9 cellular contexts compared by ENCODE assay signal in the genomic region with DNA sequence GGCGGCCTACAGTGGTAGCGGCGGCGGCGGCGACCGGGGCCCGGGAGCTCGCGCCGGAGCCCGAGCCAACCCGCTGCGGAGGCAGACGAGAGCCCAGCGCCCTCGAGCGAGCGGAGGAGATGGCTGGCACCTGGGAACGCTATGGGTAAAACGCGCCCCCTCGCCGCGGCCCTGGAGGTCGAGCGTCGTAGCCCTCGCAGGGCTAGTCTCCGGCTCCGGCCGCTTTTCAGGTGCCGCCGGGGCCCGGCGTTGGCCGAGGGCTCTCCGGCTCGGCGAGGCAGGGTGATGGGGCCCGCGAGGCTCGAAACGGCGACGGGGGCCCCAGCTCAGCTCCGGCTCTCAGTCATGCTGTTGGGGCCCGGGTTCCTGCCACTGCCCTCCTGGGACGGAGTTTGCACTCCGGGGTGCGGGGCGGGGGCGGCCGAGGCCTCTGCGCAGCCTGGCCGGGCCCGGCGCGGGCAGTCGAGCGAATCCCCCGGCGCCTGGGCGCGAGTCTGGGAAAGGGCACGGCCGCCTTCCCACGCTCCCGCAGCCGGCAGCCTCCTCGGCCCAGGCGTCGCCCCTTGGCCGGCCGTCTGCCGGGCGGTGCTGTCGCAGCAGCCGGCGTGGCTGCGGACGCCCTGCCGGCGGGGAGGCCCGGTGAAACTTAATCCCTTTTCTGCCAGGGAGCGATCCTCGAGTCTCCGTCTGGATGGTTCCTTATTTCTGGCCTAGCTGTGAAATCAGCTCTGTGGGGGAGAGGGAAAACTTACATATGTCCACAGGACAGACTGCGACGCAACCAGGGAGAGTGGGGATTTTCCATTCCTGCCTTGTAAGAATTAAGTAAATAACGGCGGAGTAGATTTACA. TPM values are rescaled to one million over a fixed set of nuclear protein-coding genes. Genes with fewer than 3 reads are reported as not detected.
DNase-seq lines count a peak whose midpoint lies in the region; ATAC-seq and TF ChIP-seq lines count a peak whose summit lies in the region.
"Had no signal": no experiment of that assay in that cellular context is flagged by ENCODE, and none has a peak within 500 bp of the region (broad histone marks: within the 10 kb centered on the region; RNA-seq: fewer than 3 reads in every experiment).

No MANE protein-coding gene starts in this region.

- peaks cover 0 to 1% of the 10 kb centered on the region in 2 donors for H3K36me3 Mint-ChIP-seq in CD4-positive, alpha-beta memory T cell
- no peaks in the 10 kb centered on the region for H3K36me3 Mint-ChIP-seq in activated CD4-positive, alpha-beta memory T cell treated with anti-CD3 and anti-CD28 coated beads for 36 hours
- no peaks in the 10 kb centered on the region for H3K36me3 Mint-ChIP-seq in memory B cell

- no peaks in the 10 kb centered on the region for H3K9me2 ChIP-seq in Loucy (replicated peaks; ENCODE audit: low read depth, low read length)

- peak in 4 of 5 donors; percentile 20 to 48 (median 43) for DNase-seq in CD4-positive, alpha-beta memory T cell
- DNase-seq in activated CD4-positive, alpha-beta memory T cell treated with anti-CD3 and anti-CD28 coated beads for 36 hours, result peak; percentile 38
- DNase-seq in effector CD8-positive, alpha-beta T cell (lab: John Stamatoyannopoulos, UW), result peak; percentile 8
- DNase-seq in memory B cell (ENCODE audit: low spot score in 2 of 2), result peak; percentile 23 to 24
- DNase-seq in stimulated activated CD8-positive, alpha-beta memory T cell treated with anti-CD3 and anti-CD28 coated beads, Interleukin-4, amount 100 ng/mL, for 24 hours (ENCODE audit: low read depth), result peak; percentile 9

- peak overlapping the region; percentile 75 to 95 (median 90) for H3K4me3 Mint-ChIP-seq in CD4-positive, alpha-beta memory T cell
- H3K4me3 Mint-ChIP-seq in activated CD4-positive, alpha-beta memory T cell treated with anti-CD3 and anti-CD28 coated beads for 36 hours, result peak overlapping the region; percentile 74
- H3K4me3 Mint-ChIP-seq in memory B cell, result peak overlapping the region; percentile 83

- peak overlapping the region; percentile 57 for H3K4me2 ChIP-seq in Loucy (ENCODE audit: low read depth, low read length, poor library complexity, severe bottlenecking)

- H3K27me3 ChIP-seq in CD4-positive, alpha-beta memory T cell (ENCODE audit: insufficient read depth, low read length), result no peaks in the 10 kb centered on the region
- no peaks in the 10 kb centered on the region for H3K27me3 ChIP-seq in Loucy (ENCODE audit: insufficient read depth, low read length, poor library complexity, severe bottlenecking)

- no peak for TF ChIP-seq CTCF in Loucy (conservative IDR thresholded peaks at IDR 0.05; ENCODE audit: low read length)

- peak; percentile 73 for ATAC-seq in GM21528 (IDR thresholded peaks at IDR 0.05; ENCODE audit: low FRiP score, unreplicated experiment)
- peak; percentile 74 for ATAC-seq in memory B cell (ENCODE audit: low read depth)
- ATAC-seq in HG03378 (IDR thresholded peaks at IDR 0.05; ENCODE audit: unreplicated experiment), result no peak

- POLR2A ChIA-PET in CD4-positive, alpha-beta memory T cell (lab: Charles Lee; ENCODE audit: partially characterized antibody), result interaction anchor here (0.9 to 1.9 kb wide), 10 partner anchors 11 to 265 kb away, joined by 3 to 13 read pairs (median 4); partner anchors contain the start of gene ATG4A
- POLR2A ChIA-PET in activated CD4-positive, alpha-beta memory T cell treated with anti-CD3 and anti-CD28 coated beads for 36 hours (lab: Charles Lee), result interaction anchor here (1.2 to 2.2 kb wide), 3 partner anchors 153 to 265 kb away, joined by 7 to 9 read pairs (median 9); partner anchors contain the start of genes ATG4A, PRPS1 and PSMD10

- peaks cover 26 to 60% (median 35%) of the 10 kb centered on the region in 4 donors for H3K4me1 Mint-ChIP-seq in CD4-positive, alpha-beta memory T cell
- peaks cover 43% of the 10 kb centered on the region for H3K4me1 Mint-ChIP-seq in activated CD4-positive, alpha-beta memory T cell treated with anti-CD3 and anti-CD28 coated beads for 36 hours (ENCODE audit: low read depth)
- peaks cover 14% of the 10 kb centered on the region for H3K4me1 Mint-ChIP-seq in memory B cell

- H3K4me3 ChIP-seq in CD4-positive, alpha-beta memory T cell (ENCODE audit: low read length in 2 of 2), result peak overlapping the region in 1 of 2 donors; percentile 49
- H3K4me3 ChIP-seq in Loucy (ENCODE audit: low read length, poor library complexity, severe bottlenecking), result peak overlapping the region; percentile 75

- H2AFZ ChIP-seq in Loucy (ENCODE audit: low read length), result peak overlapping the region; percentile 85; the same call in 1 of the 2 replicates

- peak overlapping the region; percentile 52 for H3K27ac ChIP-seq in CD4-positive, alpha-beta memory T cell (ENCODE audit: low read depth, low read length)

- H3K36me3 ChIP-seq in CD4-positive, alpha-beta memory T cell (ENCODE audit: insufficient read depth, low read length), result no peaks in the 10 kb centered on the region
- no peaks in the 10 kb centered on the region for H3K36me3 ChIP-seq in Loucy (ENCODE audit: insufficient read depth, low read length)

- H3K9me3 ChIP-seq in CD4-positive, alpha-beta memory T cell (ENCODE audit: control insufficient read depth in 1 of 2, low read length in 2 of 2), result no peaks in the 10 kb centered on the region
- H3K9me3 ChIP-seq in Loucy (ENCODE audit: insufficient read depth, low read depth, low read length), result no peaks in the 10 kb centered on the region

- H3K79me2 ChIP-seq in Loucy (ENCODE audit: insufficient read depth, low read length), result no peaks in the 10 kb centered on the region

- H3F3A ChIP-seq in Loucy (ENCODE audit: low read depth), result no peaks in the 10 kb centered on the region

- CTCF ChIA-PET in CD4-positive, alpha-beta memory T cell (lab: Charles Lee; ENCODE audit: partially characterized antibody), result interaction anchor here (1.0 to 1.3 kb wide), 4 partner anchors 50 to 827 kb away, joined by 3 to 6 read pairs (median 4); no protein-coding TSS in a partner anchor
- CTCF ChIA-PET in activated CD4-positive, alpha-beta memory T cell treated with anti-CD3 and anti-CD28 coated beads for 36 hours (lab: Charles Lee), result interaction anchor here (1.0 kb wide), 1 partner anchor 153 kb away, joined by 3 read pairs; no protein-coding TSS in a partner anchor

- no peak overlapping the region for H3K9ac ChIP-seq in Loucy (ENCODE audit: low read depth, low read length, poor library complexity, severe bottlenecking)

- peak overlapping the region; percentile 68 to 93 (median 84) for H3K27ac Mint-ChIP-seq in CD4-positive, alpha-beta memory T cell
- peak overlapping the region; percentile 71 for H3K27ac Mint-ChIP-seq in activated CD4-positive, alpha-beta memory T cell treated with anti-CD3 and anti-CD28 coated beads for 36 hours
- no peak overlapping the region for H3K27ac Mint-ChIP-seq in memory B cell

- H3K9me3 Mint-ChIP-seq in CD4-positive, alpha-beta memory T cell, result no peaks in the 10 kb centered on the region
- H3K9me3 Mint-ChIP-seq in activated CD4-positive, alpha-beta memory T cell treated with anti-CD3 and anti-CD28 coated beads for 36 hours, result no peaks in the 10 kb centered on the region
- H3K9me3 Mint-ChIP-seq in memory B cell, result no peaks in the 10 kb centered on the region

- intact Hi-C loops in CD4-positive, alpha-beta memory T cell (cut with micrococcal nuclease), result loop anchor here (5.0 kb wide), 2 partner anchors 49 to 109 kb away; partner anchors contain the start of genes NCBP2L and TSC22D3
- intact Hi-C loops in activated CD4-positive, alpha-beta memory T cell treated with anti-CD3 and anti-CD28 coated beads for 36 hours (cut with micrococcal nuclease), result loop anchor here (1.0 to 5.0 kb wide), 6 partner anchors 19 to 198 kb away; partner anchors contain the start of genes NCBP2L, PRPS1 and TSC22D3

- H3K27me3 Mint-ChIP-seq in CD4-positive, alpha-beta memory T cell, result peaks cover 0 to 1% of the 10 kb centered on the region in 2 donors
- H3K27me3 Mint-ChIP-seq in activated CD4-positive, alpha-beta memory T cell treated with anti-CD3 and anti-CD28 coated beads for 36 hours, result no peaks in the 10 kb centered on the region
- peaks cover 4% of the 10 kb centered on the region for H3K27me3 Mint-ChIP-seq in memory B cell

- peaks cover 19% of the 10 kb centered on the region for H3K4me1 ChIP-seq in CD4-positive, alpha-beta memory T cell (ENCODE audit: insufficient read depth, low read length)
- H3K4me1 ChIP-seq in Loucy (ENCODE audit: insufficient read depth, low read length, poor library complexity, severe bottlenecking), result peaks cover 12% of the 10 kb centered on the region

- H4K20me1 ChIP-seq in Loucy (ENCODE audit: insufficient read depth, low read length, poor library complexity, severe bottlenecking), result no peaks in the 10 kb centered on the region

RNA-seq across cellular contexts. Expression of gene MID2, which starts 0.8 kb away (rescaled TPM):
- total RNA-seq in CD4-positive, alpha-beta memory T cell, result 10 to 100 TPM; 18.6 to 20.0 TPM
- polyA plus RNA-seq in CD4-positive, alpha-beta memory T cell, result 10 to 100 TPM in 1 of 2 donors, 1 to 10 TPM in 1; 8.8 to 11.4 TPM
- total RNA-seq in activated CD4-positive, alpha-beta memory T cell treated with anti-CD3 and anti-CD28 coated beads for 36 hours, result 1 to 10 TPM; 9.0 to 9.7 TPM

RNA-seq across cellular contexts. Expression of gene NCBP2L, which starts 49.0 kb away (rescaled TPM):
- total RNA-seq in CD4-positive, alpha-beta memory T cell, result not detected
- polyA plus RNA-seq in CD4-positive, alpha-beta memory T cell, result not detected
- total RNA-seq in activated CD4-positive, alpha-beta memory T cell treated with anti-CD3 and anti-CD28 coated beads for 36 hours, result not detected
- total RNA-seq: NCI-H460 had no signal

RNA-seq across cellular contexts. Expression of gene TSC22D3, which starts 50.9 kb away (rescaled TPM):
- 100 to 1,000 TPM; 195 to 202 TPM for total RNA-seq in CD4-positive, alpha-beta memory T cell
- 1,000 to 10,000 TPM in 1 of 2 donors, 100 to 1,000 TPM in 1; 760 to 1,424 TPM for polyA plus RNA-seq in CD4-positive, alpha-beta memory T cell
- total RNA-seq in activated CD4-positive, alpha-beta memory T cell treated with anti-CD3 and anti-CD28 coated beads for 36 hours, result 10 to 100 TPM; 26.0 to 28.2 TPM

Comparison
In these comparisons a context has a peak if more than half of its experiments do, and no peak if none do; other contexts are left out.
1. RNA of gene TSC22D3, which starts 50.9 kb away (total RNA-seq): 195 to 202 TPM in CD4-positive, alpha-beta memory T cell; 26.0 to 28.2 TPM in activated CD4-positive, alpha-beta memory T cell treated with anti-CD3 and anti-CD28 coated beads for 36 hours; every median in the first group is over 4 times any median in the second.
2. Peak in every context shown above with its lines, with median percentiles within 50 percentile points of each other: DNase-seq and H3K4me3 Mint-ChIP-seq.